In genomic region chr5:40991168-40991980, GRCh38 we compare ENCODE assay signal across 1 cellular context.
TF ChIP-seq lines count a peak whose summit lies in the region.

No MANE protein-coding gene starts in this region.

TF ChIP-seq in HepG2, 621 proteins besides CTCF, POLR2A, EP300 and RAD21 (continued from another document and continues in another):
- TF ChIP-seq AKNA (CRISPR knock-in tag; IDR thresholded peaks at IDR 0.05; ENCODE audit: borderline replicate concordance) = no peak
- TF ChIP-seq ZNF20 (CRISPR knock-in tag; IDR thresholded peaks at IDR 0.05) = no peak
- no peak for TF ChIP-seq PAF1 (CRISPR knock-in tag; IDR thresholded peaks at IDR 0.05)
- TF ChIP-seq DNMT1 (CRISPR knock-in tag; IDR thresholded peaks at IDR 0.05) = no peak
- no peak for TF ChIP-seq U2AF1 (optimal IDR thresholded peaks at IDR 0.05; ENCODE audit: low read depth, low read length)
- no peak for TF ChIP-seq SMARCC2 (IDR thresholded peaks at IDR 0.05)
- peak; percentile 13; the same call in 1 of the 2 replicates for TF ChIP-seq ADNP (CRISPR knock-in tag; IDR thresholded peaks at IDR 0.05)
- no peak for TF ChIP-seq ZNF737 (CRISPR knock-in tag; IDR thresholded peaks at IDR 0.05; ENCODE audit: borderline replicate concordance)
- TF ChIP-seq ZBTB2 (CRISPR knock-in tag; IDR thresholded peaks at IDR 0.05; ENCODE audit: low read depth) = no peak
- TF ChIP-seq ZFP91 (CRISPR knock-in tag; IDR thresholded peaks at IDR 0.05; ENCODE audit: borderline replicate concordance) = no peak
- TF ChIP-seq MYPOP (CRISPR knock-in tag; IDR thresholded peaks at IDR 0.05) = no peak
- TF ChIP-seq USF2 (IDR thresholded peaks at IDR 0.05; ENCODE audit: low read depth, low read length) = no peak
- TF ChIP-seq USF2 (CRISPR knock-in tag; IDR thresholded peaks at IDR 0.05; ENCODE audit: borderline replicate concordance) = no peak
- peak; percentile 17; the same call in 1 of the 2 replicates for TF ChIP-seq TFDP1 (CRISPR knock-in tag; IDR thresholded peaks at IDR 0.05; ENCODE audit: borderline replicate concordance)
- no peak for TF ChIP-seq ZBTB14 (CRISPR knock-in tag; IDR thresholded peaks at IDR 0.05)
- TF ChIP-seq ZNF136 (CRISPR knock-in tag; IDR thresholded peaks at IDR 0.05; ENCODE audit: low read depth) = 0 out of 2 replicates have a peak, but pooled peaks have one; percentile 34
- peak; percentile 17; the same call in 1 of the 2 replicates for TF ChIP-seq ZNF7 (CRISPR knock-in tag; IDR thresholded peaks at IDR 0.05)
- TF ChIP-seq ZNF564 (CRISPR knock-in tag; IDR thresholded peaks at IDR 0.05) = peak; percentile 45; the same call in 1 of the 2 replicates
- no peak for TF ChIP-seq XBP1 (CRISPR knock-in tag; IDR thresholded peaks at IDR 0.05)
- no peak for TF ChIP-seq HMGA1 (CRISPR knock-in tag; conservative IDR thresholded peaks at IDR 0.05)
- no peak for TF ChIP-seq ZNF484 (CRISPR knock-in tag; IDR thresholded peaks at IDR 0.05; ENCODE audit: borderline replicate concordance, low read depth)
- peak; percentile 71 for TF ChIP-seq BCL6 (CRISPR knock-in tag; IDR thresholded peaks at IDR 0.05)
- no peak for TF ChIP-seq ZNF281 (CRISPR knock-in tag; IDR thresholded peaks at IDR 0.05; ENCODE audit: borderline replicate concordance)
- TF ChIP-seq ZNF646 (CRISPR knock-in tag; IDR thresholded peaks at IDR 0.05) = no peak
- TF ChIP-seq ZNF597 (CRISPR knock-in tag; IDR thresholded peaks at IDR 0.05) = no peak
- TF ChIP-seq PRMT3 (CRISPR knock-in tag; IDR thresholded peaks at IDR 0.05; ENCODE audit: borderline replicate concordance, low read depth) = no peak
- no peak for TF ChIP-seq MXD3 (CRISPR knock-in tag; IDR thresholded peaks at IDR 0.05)
